Comparison of ENCODE assay signal across 28 cellular contexts in the genomic region with DNA sequence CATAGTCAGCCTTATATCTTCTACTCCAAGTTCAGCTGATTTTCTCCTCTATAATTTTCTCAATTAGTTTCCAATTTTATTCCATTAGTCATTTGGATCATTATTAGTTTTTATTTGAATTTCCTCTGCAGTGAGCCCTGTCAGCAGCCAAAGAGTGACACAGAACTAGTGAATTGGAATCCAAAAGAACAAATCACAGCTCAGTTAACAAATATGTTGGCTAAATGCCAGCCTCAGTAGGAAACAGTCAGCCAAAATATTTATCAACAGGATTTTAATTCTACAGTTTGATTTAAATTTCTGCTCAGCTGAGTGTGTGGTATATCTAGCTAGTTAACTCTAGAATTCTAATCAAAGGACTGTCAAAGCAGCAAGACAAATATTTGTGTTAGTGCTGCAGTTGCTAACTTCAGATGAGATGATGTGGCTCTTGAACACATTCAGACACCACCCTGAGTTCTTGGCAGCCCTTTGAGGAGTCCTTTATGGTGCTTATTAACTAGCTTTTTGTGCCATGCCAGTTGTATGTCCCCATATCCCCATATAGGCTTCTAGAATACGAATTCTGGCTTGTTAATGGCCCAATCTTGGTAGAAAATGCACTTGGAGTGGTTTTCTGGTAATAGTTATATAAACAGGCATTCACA.
DNase-seq lines count a peak whose midpoint lies in the region; ATAC-seq, FAIRE-seq and TF ChIP-seq lines count a peak whose summit lies in the region.
"Had no signal": no experiment of that assay in that cellular context is flagged by ENCODE, and none has a peak within 500 bp of the region (broad histone marks: within the 10 kb centered on the region; RNA-seq: fewer than 3 reads in every experiment).

No MANE protein-coding gene starts in this region.

- CTCF ChIA-PET in MCF 10A (lab: Yijun Ruan, JAX) = interaction anchor here (0.7 to 1.0 kb wide), 2 partner anchors 46 to 133 kb away, joined by 3 to 4 read pairs; no protein-coding TSS in a partner anchor

- no peaks in the 10 kb centered on the region for H3K27me3 ChIP-seq in breast epithelium
- H3K27me3 ChIP-seq in astrocyte (ENCODE audit: insufficient read depth, low read length) = no peaks in the 10 kb centered on the region
- H3K27me3 ChIP-seq: hepatocyte, testis, uterus had no signal

- H2AFZ ChIP-seq in astrocyte (ENCODE audit: low read depth, low read length) = no peak overlapping the region
- H2AFZ ChIP-seq: hepatocyte had no signal

- H3K4me2 ChIP-seq in astrocyte (ENCODE audit: low read length) = no peak overlapping the region
- H3K4me2 ChIP-seq: hepatocyte had no signal

- H3K4me3 Mint-ChIP-seq in MCF 10A (ENCODE audit: unreplicated experiment) (no peak overlapping the region), astrocyte (ENCODE audit: unreplicated experiment) (no peak overlapping the region)
- H3K4me3 Mint-ChIP-seq: activated CD4-positive, alpha-beta T cell treated with anti-CD3 and anti-CD28 coated beads, Interleukin-2, amount 10 ng/mL, durations not matched to agents 7 days and 5 days; activated naive CD8-positive, alpha-beta T cell treated with anti-CD3 and anti-CD28 coated beads, Interleukin-2, amount 50 U/mL, for 24 hours; activated T-cell treated with anti-CD3 and anti-CD28 coated beads, Interleukin-2, amount 50 U/mL, for 4 hours; brain; CD4-positive, alpha-beta memory T cell; IgD-negative memory B cell had no signal

- H3K4me1 ChIP-seq in breast epithelium (no peaks in the 10 kb centered on the region), astrocyte (ENCODE audit: insufficient read depth, low read length) (no peaks in the 10 kb centered on the region)
- H3K4me1 ChIP-seq: psoas muscle, testis, uterus had no signal

- intact Hi-C loops in MCF 10A (cut with micrococcal nuclease) (no loop called here), breast epithelium (cut with DNase I; ENCODE audit: low total_unique reads) (no loop called here)

- H3K27me3 Mint-ChIP-seq in MCF 10A (ENCODE audit: insufficient read depth, unreplicated experiment) = no peaks in the 10 kb centered on the region
- no peaks in the 10 kb centered on the region for H3K27me3 Mint-ChIP-seq in astrocyte (ENCODE audit: low read depth, unreplicated experiment)
- H3K27me3 Mint-ChIP-seq: brain, IgD-negative memory B cell had no signal

- H3K36me3 ChIP-seq in breast epithelium (peaks cover 3% of the 10 kb centered on the region), astrocyte (ENCODE audit: insufficient read depth, low read length) (no peaks in the 10 kb centered on the region)
- H3K36me3 ChIP-seq: uterus had no signal

- H3K9me3 ChIP-seq in breast epithelium (no peaks in the 10 kb centered on the region), astrocyte (ENCODE audit: insufficient read depth, low read depth, low read length) (no peaks in the 10 kb centered on the region)
- H3K9me3 ChIP-seq: psoas muscle, testis, uterus had no signal

- POLR2A ChIA-PET in MCF 10A (lab: Yijun Ruan, JAX) = no interaction called here

- H3K9ac ChIP-seq in astrocyte (ENCODE audit: low read length) = no peak overlapping the region

- no peak for FAIRE-seq in astrocyte (lab: Jason Lieb, UNC)
- FAIRE-seq: A204.1, H1 had no signal

- no TSS peak for BruUV-seq in MCF 10A (replicated peaks; lab: Mats Ljungman, UMichigan)

- DNase-seq in MCF 10A (ENCODE audit: unreplicated experiment) (peak; percentile 11), breast epithelium (ENCODE audit: low spot score in 2 of 2) (no peak), astrocyte (ENCODE audit: low read depth) (peak; percentile 2), fibroblast of the aortic adventitia (ENCODE audit: low read depth) (peak; percentile 27), LoVo (ENCODE audit: low spot score) (no peak), dermis blood vessel endothelial cell (no peak)
- DNase-seq: activated CD4-positive, alpha-beta T cell treated with anti-CD3 and anti-CD28 coated beads, Interleukin-2, amount 10 ng/mL, durations not matched to agents 7 days and 5 days; activated naive CD8-positive, alpha-beta T cell treated with anti-CD3 and anti-CD28 coated beads, Interleukin-2, amount 50 U/mL, for 24 hours; activated T-cell treated with anti-CD3 and anti-CD28 coated beads, Interleukin-2, amount 50 U/mL, for 4 hours; CD4-positive, alpha-beta memory T cell; left colon; NCI-H1417 treated with DMSO at 0.1 percent for 48 hours; NCI-H510A; NK-92 treated with Interleukin-12 subunit alpha and Interleukin-12 subunit beta, amount 100 ng/mL, for 24 hours; psoas muscle; SHP77; stimulated activated naive CD8-positive, alpha-beta T cell treated with anti-CD3 and anti-CD28 coated beads, Interleukin-15, Interleukin-2, amounts not matched to agents 100 U/mL and 50 U/mL, for 24 hours; testis; uterus had no signal

- no peak for TF ChIP-seq POLR2A in breast epithelium (IDR thresholded peaks at IDR 0.05)

- no peaks in the 10 kb centered on the region for H4K20me1 ChIP-seq in astrocyte (ENCODE audit: insufficient read depth, low read length)

- H3K27ac Mint-ChIP-seq in MCF 10A (ENCODE audit: low read depth, unreplicated experiment) (no peak overlapping the region), astrocyte (ENCODE audit: unreplicated experiment) (no peak overlapping the region)
- H3K27ac Mint-ChIP-seq: activated CD4-positive, alpha-beta T cell treated with anti-CD3 and anti-CD28 coated beads, Interleukin-2, amount 10 ng/mL, durations not matched to agents 7 days and 5 days; activated naive CD8-positive, alpha-beta T cell treated with anti-CD3 and anti-CD28 coated beads, Interleukin-2, amount 50 U/mL, for 24 hours; brain; CD4-positive, alpha-beta memory T cell; IgD-negative memory B cell had no signal

- H3K27ac ChIP-seq in breast epithelium (no peak overlapping the region), astrocyte (ENCODE audit: low read depth, low read length) (no peak overlapping the region)
- H3K27ac ChIP-seq: epithelial cell of prostate, hepatocyte, psoas muscle, skin epidermis, testis, uterus had no signal

- H3K4me3 ChIP-seq in breast epithelium = no peak overlapping the region
- no peak overlapping the region for H3K4me3 ChIP-seq in astrocyte (ENCODE audit: insufficient read depth, low read depth, low read length)
- no peak overlapping the region for H3K4me3 ChIP-seq in fibroblast of the aortic adventitia (ENCODE audit: low read depth, low read length)
- H3K4me3 ChIP-seq: hepatocyte, psoas muscle, skin epidermis, testis, uterus had no signal

- no peaks in the 10 kb centered on the region for H3K79me2 ChIP-seq in astrocyte (ENCODE audit: insufficient read depth, low read length)
- H3K79me2 ChIP-seq: hepatocyte had no signal

- H3K4me1 Mint-ChIP-seq in MCF 10A (ENCODE audit: insufficient read depth, unreplicated experiment) = no peaks in the 10 kb centered on the region
- peaks cover 4% of the 10 kb centered on the region for H3K4me1 Mint-ChIP-seq in astrocyte (ENCODE audit: low read depth, unreplicated experiment)
- H3K4me1 Mint-ChIP-seq: activated CD4-positive, alpha-beta T cell treated with anti-CD3 and anti-CD28 coated beads, Interleukin-2, amount 10 ng/mL, durations not matched to agents 7 days and 5 days; activated naive CD8-positive, alpha-beta T cell treated with anti-CD3 and anti-CD28 coated beads, Interleukin-2, amount 50 U/mL, for 24 hours; CD4-positive, alpha-beta memory T cell; IgD-negative memory B cell had no signal

- H3K9me3 Mint-ChIP-seq in MCF 10A (ENCODE audit: unreplicated experiment) (no peaks in the 10 kb centered on the region), astrocyte (ENCODE audit: unreplicated experiment) (no peaks in the 10 kb centered on the region)
- H3K9me3 Mint-ChIP-seq: activated CD4-positive, alpha-beta T cell treated with anti-CD3 and anti-CD28 coated beads, Interleukin-2, amount 10 ng/mL, durations not matched to agents 7 days and 5 days; activated naive CD8-positive, alpha-beta T cell treated with anti-CD3 and anti-CD28 coated beads, Interleukin-2, amount 50 U/mL, for 24 hours had no signal

- H3K36me3 Mint-ChIP-seq in MCF 10A (ENCODE audit: insufficient read depth, unreplicated experiment) (no peaks in the 10 kb centered on the region), astrocyte (ENCODE audit: low read depth, unreplicated experiment) (no peaks in the 10 kb centered on the region)
- H3K36me3 Mint-ChIP-seq: brain; CD4-positive, alpha-beta memory T cell; IgD-negative memory B cell had no signal

- TF ChIP-seq CTCF in MCF 10A (IDR thresholded peaks at IDR 0.05; ENCODE audit: unreplicated experiment) = no peak
- TF ChIP-seq CTCF in breast epithelium (IDR thresholded peaks at IDR 0.05) = no peak
- TF ChIP-seq CTCF in astrocyte (IDR thresholded peaks at IDR 0.05; ENCODE audit: insufficient read depth, low read depth, low read length) = no peak
- no peak for TF ChIP-seq CTCF in fibroblast of the aortic adventitia (IDR thresholded peaks at IDR 0.05; ENCODE audit: insufficient read depth, low read length)

- ATAC-seq in GM19455 (IDR thresholded peaks at IDR 0.05; ENCODE audit: unreplicated experiment) (no peak), HG03432 (IDR thresholded peaks at IDR 0.05; ENCODE audit: unreplicated experiment) (no peak)
- ATAC-seq: activated naive CD8-positive, alpha-beta T cell treated with anti-CD3 and anti-CD28 coated beads, Interleukin-2, amount 50 U/mL, for 24 hours; activated T-cell treated with anti-CD3 and anti-CD28 coated beads, Interleukin-2, amount 50 U/mL, for 4 hours; left colon; psoas muscle; stimulated activated naive CD8-positive, alpha-beta T cell treated with anti-CD3 and anti-CD28 coated beads, Interleukin-15, Interleukin-2, amounts not matched to agents 100 U/mL and 50 U/mL, for 24 hours had no signal

Comparison
In these comparisons a context has a peak if more than half of its experiments do, and no peak if none do; other contexts are left out.
1. DNase-seq: peak in MCF 10A (single experiment), astrocyte (single experiment) and fibroblast of the aortic adventitia (single experiment); none in breast epithelium (0 of 2), LoVo (single experiment) and dermis blood vessel endothelial cell (single experiment).